ENCODE assay signal across 34 cellular contexts in genomic region chr1:81337226-81337625, GRCh38.
"Had no signal": no experiment of that assay in that cellular context is flagged by ENCODE, and none has a peak within 500 bp of the region (broad histone marks: within the 10 kb centered on the region; RNA-seq: fewer than 3 reads in every experiment).

No MANE protein-coding gene starts in this region.

- H3K27ac ChIP-seq: adrenal gland, body of pancreas, brain microvascular endothelial cell, breast epithelium, VCaP had no signal

- FAIRE-seq: astrocyte, TTC549 had no signal

- H3K4me3 ChIP-seq: adrenal gland, body of pancreas, breast epithelium had no signal

- H3K4me1 ChIP-seq: body of pancreas, breast epithelium had no signal

- H3K27me3 ChIP-seq: adrenal gland, body of pancreas, brain microvascular endothelial cell, breast epithelium had no signal

- ATAC-seq: activated CD8-positive, alpha-beta T cell treated with anti-CD3 and anti-CD28 coated beads for 36 hours; activated naive CD4-positive, alpha-beta T cell treated with anti-CD3 and anti-CD28 coated beads, Interleukin-2, amount 50 U/mL, for 72 hours; activated T-cell treated with anti-CD3 and anti-CD28 coated beads, Interleukin-2, amount 50 U/mL, for 4 hours; activated T-cell treated with anti-CD3 and anti-CD28 coated beads, Interleukin-2, amount 50 U/mL, for 72 hours; activated T-helper 17 cell treated with anti-CD3 and anti-CD28 coated beads, Interleukin-2, amount 50 U/mL, for 72 hours; body of pancreas had no signal

- H3K36me3 ChIP-seq: adrenal gland, brain microvascular endothelial cell, breast epithelium had no signal

- DNase-seq: activated B cell treated with CpG ODN at 0.5 μM for 24 hours; activated CD4-positive, alpha-beta memory T cell treated with anti-CD3 and anti-CD28 coated beads for 36 hours; activated CD4-positive, alpha-beta T cell treated with anti-CD3 and anti-CD28 coated beads for 4 hours; activated CD4-positive, alpha-beta T cell treated with anti-CD3 and anti-CD28 coated beads, Interleukin-2, amount 10 ng/mL, durations not matched to agents 24 days and 14 days; activated CD4-positive, alpha-beta T cell treated with anti-CD3 and anti-CD28 coated beads, Interleukin-2, amount 50 U/mL, for 1 hour; activated CD4-positive, alpha-beta T cell treated with anti-CD3 and anti-CD28 coated beads, Interleukin-2, amount 50 U/mL, for 4 hours; activated CD4-positive, CD25-positive, alpha-beta regulatory T cell treated with anti-CD3 and anti-CD28 coated beads, Interleukin-2, amount 50 U/mL, for 72 hours; activated CD8-positive, alpha-beta memory T cell treated with anti-CD3 and anti-CD28 coated beads, Interleukin-2, amount 50 U/mL, for 4 hours; activated CD8-positive, alpha-beta T cell treated with anti-CD3 and anti-CD28 coated beads for 36 hours; activated effector memory CD4-positive, alpha-beta T cell treated with anti-CD3 and anti-CD28 coated beads, Interleukin-2, amount 50 U/mL, for 16 hours; activated gamma-delta T cell treated with Interleukin-2 at 50 U/mL for 16 hours; activated naive CD4-positive, alpha-beta T cell; activated naive CD4-positive, alpha-beta T cell treated with anti-CD3 and anti-CD28 coated beads for 36 hours; activated naive CD4-positive, alpha-beta T cell treated with anti-CD3 and anti-CD28 coated beads, Interleukin-2, amount 50 U/mL, for 16 hours; activated naive CD8-positive, alpha-beta T cell treated with anti-CD3 and anti-CD28 coated beads for 36 hours; activated T-cell treated with anti-CD3 and anti-CD28 coated beads for 4 hours; activated T-cell treated with anti-CD3 and anti-CD28 coated beads, Interleukin-2, amount 50 U/mL, for 1 hour; activated T-cell treated with anti-CD3 and anti-CD28 coated beads, Interleukin-2, amount 50 U/mL, for 4 hours; activated T-cell treated with anti-CD3 and anti-CD28 coated beads, Interleukin-2, amount 50 U/mL, for 72 hours; adrenal gland; amniotic stem cell; aorta; body of pancreas; brain microvascular endothelial cell; central memory CD4-positive, alpha-beta T cell; T-helper 1 cell; T-helper 2 cell; T-helper 9 cell had no signal

- H3K9me3 ChIP-seq: adrenal gland, body of pancreas, breast epithelium had no signal
